ENCODE assay signal across 1 cellular context in the genomic region with DNA sequence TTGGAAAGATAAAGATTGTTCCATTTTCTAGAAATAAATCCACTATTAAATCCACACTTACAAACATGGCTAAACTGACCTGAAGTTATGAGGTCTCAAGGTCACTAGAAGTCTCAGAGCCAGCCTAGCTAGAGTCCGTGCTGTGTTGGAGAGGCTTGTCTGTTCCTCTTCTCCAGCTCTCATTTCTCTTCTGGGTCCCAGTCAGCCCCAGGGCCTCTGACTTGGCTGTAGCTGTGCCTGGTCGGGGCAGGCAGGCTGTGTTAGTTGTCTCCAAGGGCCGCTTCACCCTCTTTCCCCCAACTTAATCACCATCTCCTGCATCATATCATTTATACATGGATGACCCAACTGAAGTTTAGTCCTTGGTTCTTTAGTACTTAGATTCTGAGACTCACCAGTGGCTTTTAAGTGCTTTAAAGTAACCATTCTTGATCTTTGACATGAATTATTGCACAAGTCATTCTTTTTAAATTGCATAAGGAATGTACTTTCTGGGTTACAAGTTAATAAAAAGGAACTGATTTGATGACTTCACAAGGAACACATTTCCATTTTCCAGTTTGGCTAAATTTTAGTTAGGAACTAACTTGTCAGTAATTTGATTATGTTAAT.
TF ChIP-seq lines count a peak whose summit lies in the region.

No MANE protein-coding gene starts in this region.

TF ChIP-seq in HepG2, 621 proteins besides CTCF, POLR2A, EP300 and RAD21 (continued from another document):
- TF ChIP-seq WIZ (CRISPR knock-in tag; IDR thresholded peaks at IDR 0.05) (no peak), RBAK (CRISPR knock-in tag; IDR thresholded peaks at IDR 0.05) (no peak), ZMYM3 (CRISPR knock-in tag; IDR thresholded peaks at IDR 0.05) (no peak), TBX2 (CRISPR knock-in tag; IDR thresholded peaks at IDR 0.05; ENCODE audit: borderline replicate concordance) (no peak), ZNF17 (CRISPR knock-in tag; IDR thresholded peaks at IDR 0.05) (no peak), RFX3 (CRISPR knock-in tag; IDR thresholded peaks at IDR 0.05) (no peak), SIX4 (CRISPR knock-in tag; IDR thresholded peaks at IDR 0.05) (no peak), MAFF (IDR thresholded peaks at IDR 0.05; ENCODE audit: low read depth, low read length) (no peak), ZNF225 (CRISPR knock-in tag; IDR thresholded peaks at IDR 0.05) (no peak), EEA1 (CRISPR knock-in tag; IDR thresholded peaks at IDR 0.05; ENCODE audit: borderline replicate concordance) (no peak), ELF1 (CRISPR knock-in tag; IDR thresholded peaks at IDR 0.05) (no peak), ATF7-NPFF (CRISPR knock-in tag; IDR thresholded peaks at IDR 0.05; ENCODE audit: low read depth) (no peak)
